24 cellular contexts compared by ENCODE assay signal in genomic region chr1:4743978-4744750, GRCh38.
"Had no signal": no experiment of that assay in that cellular context is flagged by ENCODE, and none has a peak within 500 bp of the region (broad histone marks: within the 10 kb centered on the region; RNA-seq: fewer than 3 reads in every experiment).

No MANE protein-coding gene starts in this region.

- H3K9me3 Mint-ChIP-seq: activated CD4-positive, alpha-beta T cell treated with anti-CD3 and anti-CD28 coated beads, Interleukin-2, amount 10 ng/mL, durations not matched to agents 24 days and 14 days; activated CD8-positive, alpha-beta T cell treated with anti-CD3 and anti-CD28 coated beads for 36 hours; memory B cell; stimulated activated naive CD8-positive, alpha-beta T cell treated with anti-CD3 and anti-CD28 coated beads, Interleukin-15, Interleukin-2, amounts not matched to agents 100 ng/mL and 50 ng/mL, for 24 hours; T-helper 2 cell treated with Interferon-gamma antibody and Interleukin-4, amounts not matched to agents 5 μg/mL and 100 μg/mL, for 36 hours had no signal

- H3K9me3 ChIP-seq: body of pancreas, mucosa of descending colon, tibial nerve, vagina had no signal

- H3K27ac ChIP-seq: body of pancreas, foreskin keratinocyte, tibial nerve, vagina, VCaP had no signal

- H3K4me3 Mint-ChIP-seq: activated CD4-positive, alpha-beta T cell treated with anti-CD3 and anti-CD28 coated beads, Interleukin-2, amount 10 ng/mL, durations not matched to agents 24 days and 14 days; activated CD8-positive, alpha-beta memory T cell treated with anti-CD3 and anti-CD28 coated beads, Interleukin-2, amount 10 ng/mL, durations not matched to agents 7 days and 5 days; activated CD8-positive, alpha-beta T cell treated with anti-CD3 and anti-CD28 coated beads for 36 hours; activated naive CD4-positive, alpha-beta T cell treated with anti-CD3 and anti-CD28 coated beads, Interleukin-2, amount 10 ng/mL, durations not matched to agents 7 days and 5 days; memory B cell; stimulated activated naive CD8-positive, alpha-beta T cell treated with anti-CD3 and anti-CD28 coated beads, Interleukin-15, Interleukin-2, amounts not matched to agents 100 ng/mL and 50 ng/mL, for 24 hours; T-helper 2 cell treated with Interferon-gamma antibody and Interleukin-4, amounts not matched to agents 5 μg/mL and 100 μg/mL, for 36 hours had no signal

- H3K27ac Mint-ChIP-seq: activated CD4-positive, alpha-beta T cell treated with anti-CD3 and anti-CD28 coated beads, Interleukin-2, amount 10 ng/mL, durations not matched to agents 24 days and 14 days; activated CD8-positive, alpha-beta memory T cell treated with anti-CD3 and anti-CD28 coated beads, Interleukin-2, amount 10 ng/mL, durations not matched to agents 7 days and 5 days; activated CD8-positive, alpha-beta T cell treated with anti-CD3 and anti-CD28 coated beads for 36 hours; activated naive CD4-positive, alpha-beta T cell treated with anti-CD3 and anti-CD28 coated beads, Interleukin-2, amount 10 ng/mL, durations not matched to agents 7 days and 5 days; memory B cell; progenitor cell of endocrine pancreas; stimulated activated naive CD8-positive, alpha-beta T cell treated with anti-CD3 and anti-CD28 coated beads, Interleukin-15, Interleukin-2, amounts not matched to agents 100 ng/mL and 50 ng/mL, for 24 hours; T-helper 2 cell treated with Interferon-gamma antibody and Interleukin-4, amounts not matched to agents 5 μg/mL and 100 μg/mL, for 36 hours had no signal

- H3K4me1 Mint-ChIP-seq: activated CD4-positive, alpha-beta T cell treated with anti-CD3 and anti-CD28 coated beads, Interleukin-2, amount 10 ng/mL, durations not matched to agents 24 days and 14 days; activated CD8-positive, alpha-beta memory T cell treated with anti-CD3 and anti-CD28 coated beads, Interleukin-2, amount 10 ng/mL, durations not matched to agents 7 days and 5 days; activated naive CD4-positive, alpha-beta T cell treated with anti-CD3 and anti-CD28 coated beads, Interleukin-2, amount 10 ng/mL, durations not matched to agents 7 days and 5 days had no signal

- H3K4me3 ChIP-seq: body of pancreas, mucosa of descending colon, tibial nerve, vagina had no signal

- H3K36me3 ChIP-seq: tibial nerve, vagina had no signal

- H3K27me3 ChIP-seq: body of pancreas, foreskin keratinocyte, tibial nerve, vagina had no signal

- DNase-seq: activated CD4-positive, alpha-beta T cell treated with anti-CD3 and anti-CD28 coated beads, Interleukin-2, amount 10 ng/mL, durations not matched to agents 24 days and 14 days; activated CD8-positive, alpha-beta memory T cell treated with anti-CD3 and anti-CD28 coated beads, Interleukin-2, amount 10 ng/mL, durations not matched to agents 7 days and 5 days; activated CD8-positive, alpha-beta T cell treated with anti-CD3 and anti-CD28 coated beads for 36 hours; activated effector memory CD4-positive, alpha-beta T cell treated with anti-CD3 and anti-CD28 coated beads, Interleukin-2, amount 50 U/mL, for 16 hours; activated naive CD4-positive, alpha-beta T cell treated with anti-CD3 and anti-CD28 coated beads, Interleukin-2, amount 10 ng/mL, durations not matched to agents 7 days and 5 days; activated T-cell treated with anti-CD3 and anti-CD28 coated beads for 4 hours; anterior cingulate cortex; body of pancreas; dermis blood vessel endothelial cell; effector CD8-positive, alpha-beta T cell; erythroblast; foreskin keratinocyte; left colon; mucosa of descending colon; stimulated activated CD4-positive, alpha-beta T cell treated with anti-CD3 and anti-CD28 coated beads, Interleukin-12 subunit alpha, Interleukin-12 subunit beta, amount 100 ng/mL, for 4 hours; stimulated activated CD4-positive, alpha-beta T cell treated with anti-CD3 and anti-CD28 coated beads, Interleukin-4, amount 100 ng/mL, for 4 hours had no signal

- ATAC-seq: activated CD4-positive, CD25-positive, alpha-beta regulatory T cell treated with anti-CD3 and anti-CD28 coated beads, Interleukin-2, amount 50 U/mL, for 24 hours; activated CD8-positive, alpha-beta memory T cell treated with anti-CD3 and anti-CD28 coated beads, Interleukin-2, amount 10 ng/mL, durations not matched to agents 7 days and 5 days; activated CD8-positive, alpha-beta T cell treated with anti-CD3 and anti-CD28 coated beads for 36 hours; body of pancreas; foreskin keratinocyte; left colon; mucosa of descending colon had no signal

- H3K27me3 Mint-ChIP-seq: activated CD4-positive, alpha-beta T cell treated with anti-CD3 and anti-CD28 coated beads, Interleukin-2, amount 10 ng/mL, durations not matched to agents 24 days and 14 days; activated CD8-positive, alpha-beta memory T cell treated with anti-CD3 and anti-CD28 coated beads, Interleukin-2, amount 10 ng/mL, durations not matched to agents 7 days and 5 days; activated CD8-positive, alpha-beta T cell treated with anti-CD3 and anti-CD28 coated beads for 36 hours; activated naive CD4-positive, alpha-beta T cell treated with anti-CD3 and anti-CD28 coated beads, Interleukin-2, amount 10 ng/mL, durations not matched to agents 7 days and 5 days had no signal

- H3K4me1 ChIP-seq: body of pancreas, foreskin keratinocyte, tibial nerve, vagina had no signal

- H3K36me3 Mint-ChIP-seq: activated CD8-positive, alpha-beta memory T cell treated with anti-CD3 and anti-CD28 coated beads, Interleukin-2, amount 10 ng/mL, durations not matched to agents 7 days and 5 days; activated naive CD4-positive, alpha-beta T cell treated with anti-CD3 and anti-CD28 coated beads, Interleukin-2, amount 10 ng/mL, durations not matched to agents 7 days and 5 days; memory B cell had no signal
